Comparison of ENCODE assay signal across 23 cellular contexts in the genomic region with DNA sequence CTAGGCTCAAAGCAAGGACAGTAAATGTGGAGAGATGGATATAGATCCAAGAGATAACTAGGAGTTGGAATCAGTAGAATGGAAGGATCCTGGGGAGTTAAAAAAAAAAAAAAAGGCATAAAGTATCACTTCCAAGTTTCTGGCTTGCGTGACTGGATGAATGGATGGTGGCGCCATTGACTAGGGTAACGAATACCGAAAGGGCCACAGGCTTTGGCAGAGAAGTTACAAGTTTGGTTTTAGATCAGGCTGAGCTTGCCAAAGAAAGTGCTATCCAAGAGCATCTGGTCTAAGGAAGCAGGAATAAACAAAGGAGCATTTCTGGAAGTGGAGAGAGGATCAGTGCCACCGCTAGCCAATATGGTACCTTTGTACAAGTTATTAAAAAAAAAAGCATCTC. TPM values are rescaled to one million over a fixed set of nuclear protein-coding genes. Genes with fewer than 3 reads are reported as not detected.
DNase-seq lines count a peak whose midpoint lies in the region; ATAC-seq and FAIRE-seq lines count a peak whose summit lies in the region.
"Had no signal": no experiment of that assay in that cellular context is flagged by ENCODE, and none has a peak within 500 bp of the region (broad histone marks: within the 10 kb centered on the region; RNA-seq: fewer than 3 reads in every experiment).

No MANE protein-coding gene starts in this region.

- FAIRE-seq in HTR-8/SVneo (lab: Jason Lieb, UNC), result peak; percentile 72
- FAIRE-seq: D721Med, GM12891, GM18507, H54 had no signal

- DNase-seq in HTR-8/SVneo (ENCODE audit: insufficient read length, low spot score), result no peak
- peak; percentile 51 for DNase-seq in NCI-H446 treated with DMSO at 0.1 percent for 48 hours (lab: John Stamatoyannopoulos, UW)
- peak; percentile 47 for DNase-seq in RPMI7951 (ENCODE audit: low read depth)
- DNase-seq in inferior parietal cortex (ENCODE audit: extremely low spot score), result peak; percentile 40
- DNase-seq in glomerular visceral epithelial cell (ENCODE audit: extremely low spot score), result no peak
- no peak for DNase-seq in NCI-H510A treated with DMSO at 0.1 percent for 48 hours (lab: John Stamatoyannopoulos, UW)
- DNase-seq: 8988T; ACHN; AML-193; BE2C; CD4-positive, alpha-beta T cell; CD8-positive, alpha-beta memory T cell; DMS 273 treated with DMSO at 0.1 percent for 48 hours; DMS79 treated with DMSO at 0.1 percent for 48 hours; GF-D8; GOT3; HFFc6 had no signal

- no peak for ATAC-seq in HG02938 (IDR thresholded peaks at IDR 0.05; ENCODE audit: unreplicated experiment)
- ATAC-seq: A549 had no signal

RNA-seq across cellular contexts. Expression of a gene that starts 17.5 kb away (rescaled TPM):
- total RNA-seq in RPMI7951 (2014; rRNA removed; shearing (Covaris generic)), result 1.3 and 2.9 TPM in 2 replicates

RNA-seq across cellular contexts. Expression of a gene that starts 33.8 kb away (rescaled TPM):
- total RNA-seq in RPMI7951 (2014; rRNA removed; shearing (Covaris generic)), result not detected in 2 replicates

Comparison
In these comparisons a context has a peak if more than half of its experiments do, and no peak if none do; other contexts are left out.
1. DNase-seq: peak in NCI-H446 treated with DMSO at 0.1 percent for 48 hours (single experiment), RPMI7951 (single experiment) and inferior parietal cortex (single experiment); none in HTR-8/SVneo (single experiment), glomerular visceral epithelial cell (single experiment) and NCI-H510A treated with DMSO at 0.1 percent for 48 hours (single experiment).